ENCODE assay signal across 16 cellular contexts in the genomic region with DNA sequence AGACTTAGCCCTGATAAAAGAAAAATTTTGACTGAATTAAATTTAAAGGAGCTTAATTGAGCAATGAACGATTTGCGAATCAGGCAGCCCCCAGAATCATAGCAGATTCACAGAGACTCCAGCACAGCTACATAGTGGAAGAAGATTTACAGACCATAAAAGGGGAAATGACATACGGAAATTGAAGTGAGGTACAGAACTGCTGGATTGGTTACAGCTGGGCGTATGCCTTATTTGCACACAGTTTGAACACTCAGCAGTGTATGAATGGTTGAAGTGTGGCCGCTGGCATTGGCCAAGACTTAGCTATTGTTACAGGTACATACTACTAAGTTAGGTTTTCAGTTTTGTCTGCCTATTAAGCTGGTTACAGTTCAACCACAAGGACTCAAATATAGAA.
DNase-seq lines count a peak whose midpoint lies in the region; ATAC-seq, FAIRE-seq and TF ChIP-seq lines count a peak whose summit lies in the region.
"Had no signal": no experiment of that assay in that cellular context is flagged by ENCODE, and none has a peak within 500 bp of the region (broad histone marks: within the 10 kb centered on the region; RNA-seq: fewer than 3 reads in every experiment).

No MANE protein-coding gene starts in this region.

- no peaks in the 10 kb centered on the region for H3K4me1 Mint-ChIP-seq in immature natural killer cell
- H3K4me1 Mint-ChIP-seq: B cell, IgD-negative memory B cell had no signal

- H3K27me3 Mint-ChIP-seq in immature natural killer cell (ENCODE audit: low read depth in 3 of 3), result peaks cover 0 to 2% (median 0%) of the 10 kb centered on the region in 3 donors

- no peaks in the 10 kb centered on the region for H3K9me3 Mint-ChIP-seq in immature natural killer cell
- H3K9me3 Mint-ChIP-seq: CD4-positive, alpha-beta T cell; GM23338 had no signal

- H3K27ac Mint-ChIP-seq in immature natural killer cell, result no peak overlapping the region
- H3K27ac Mint-ChIP-seq: B cell; CD4-positive, alpha-beta T cell; GM23338; IgD-negative memory B cell had no signal

- ATAC-seq in GM18868 (IDR thresholded peaks at IDR 0.05; ENCODE audit: unreplicated experiment), result peak; percentile 57
- no peak for ATAC-seq in HG02938 (IDR thresholded peaks at IDR 0.05; ENCODE audit: unreplicated experiment)
- ATAC-seq: GM23338 had no signal

- DNase-seq in GM12891 (ENCODE audit: insufficient read length, low spot score) (no peak), NOMO-1 treated with DMSO at 0.1 percent for 48 hours (lab: John Stamatoyannopoulos, UW; ENCODE audit: unreplicated experiment) (peak; percentile 45), left kidney (ENCODE audit: low read depth, low spot score) (peak; percentile 29), immature natural killer cell (no peak), GM19240 (ENCODE audit: insufficient read length, low spot score) (no peak)
- DNase-seq: C1 segment of cervical spinal cord; Calu3; CD4-positive, alpha-beta T cell; DMS 273 treated with DMSO at 0.1 percent for 48 hours; H7 had no signal

- no peak for FAIRE-seq in GM12891 (lab: Jason Lieb, UNC)
- FAIRE-seq: A204.1 had no signal

- no peak overlapping the region for H3K4me3 Mint-ChIP-seq in immature natural killer cell
- H3K4me3 Mint-ChIP-seq: B cell; CD4-positive, alpha-beta T cell; GM23338; IgD-negative memory B cell had no signal

- no peak for TF ChIP-seq POLR2A in GM12891 (IDR thresholded peaks at IDR 0.05; ENCODE audit: low read depth, low read length)

- H3K36me3 Mint-ChIP-seq in immature natural killer cell, result no peaks in the 10 kb centered on the region
- H3K36me3 Mint-ChIP-seq: IgD-negative memory B cell had no signal

TF ChIP-seq in GM12891, 5 proteins besides CTCF, POLR2A, EP300 and RAD21:
- TF ChIP-seq POU2F2 (IDR thresholded peaks at IDR 0.05; ENCODE audit: low read depth, low read length) (no peak), TAF1 (IDR thresholded peaks at IDR 0.05; ENCODE audit: low read depth, low read length) (no peak), SPI1 (IDR thresholded peaks at IDR 0.05; ENCODE audit: low read depth, low read length) (0 out of 2 replicates have a peak, but pooled peaks have one; percentile 6)

Comparison
In these comparisons a context has a peak if more than half of its experiments do, and no peak if none do; other contexts are left out.
1. DNase-seq: peak in NOMO-1 treated with DMSO at 0.1 percent for 48 hours (single experiment) and left kidney (single experiment); none in GM12891 (single experiment), immature natural killer cell (0 of 3) and GM19240 (single experiment).